Comparison of ENCODE assay signal across 14 cellular contexts in genomic region chr14:45787167-45787566, GRCh38.
DNase-seq lines count a peak whose midpoint lies in the region; ATAC-seq and TF ChIP-seq lines count a peak whose summit lies in the region.
"Had no signal": no experiment of that assay in that cellular context is flagged by ENCODE, and none has a peak within 500 bp of the region (broad histone marks: within the 10 kb centered on the region; RNA-seq: fewer than 3 reads in every experiment).

No MANE protein-coding gene starts in this region.

- WGBS in hepatocyte (ENCODE audit: low lambda C conversion rate, missing lambda C conversion rate): 92% methylated on average over 2 of the region's 2 CpGs

- peak; percentile 8 for DNase-seq in DMS53 (lab: John Stamatoyannopoulos, UW)
- DNase-seq in DMS53 treated with DMSO at 0.1 percent for 48 hours (lab: John Stamatoyannopoulos, UW; ENCODE audit: unreplicated experiment): no peak
- peak; percentile 3 for DNase-seq in OCI-M1 (lab: John Stamatoyannopoulos, UW)
- no peak for DNase-seq in hepatocyte (ENCODE audit: low spot score)
- no peak for DNase-seq in type B pancreatic cell (ENCODE audit: extremely low spot score, unreplicated experiment)
- DNase-seq in effector memory CD4-positive, alpha-beta T cell: no peak
- DNase-seq in germinal center (ENCODE audit: low spot score): no peak
- DNase-seq: Caco-2; CD8-positive, alpha-beta memory T cell; GOT3; H9 had no signal

- H3K27me3 ChIP-seq in hepatocyte: no peaks in the 10 kb centered on the region
- H3K27me3 ChIP-seq in effector memory CD4-positive, alpha-beta T cell (replicated peaks; ENCODE audit: control insufficient read depth, insufficient read depth, low read length, poor library complexity, severe bottlenecking): no peaks in the 10 kb centered on the region

- no peak overlapping the region for H3K4me2 ChIP-seq in hepatocyte

- ATAC-seq in GM21576 (IDR thresholded peaks at IDR 0.05; ENCODE audit: unreplicated experiment): no peak

- H3K9me2 ChIP-seq in hepatocyte (replicated peaks; ENCODE audit: insufficient read depth): no peaks in the 10 kb centered on the region

- H3K36me3 Mint-ChIP-seq in type B pancreatic cell: peaks cover 5% of the 10 kb centered on the region
- H3K36me3 Mint-ChIP-seq: CD14-positive monocyte; CD8-positive, alpha-beta memory T cell had no signal

- H2AFZ ChIP-seq in hepatocyte: no peak overlapping the region

- H3K4me3 Mint-ChIP-seq in type B pancreatic cell: no peak overlapping the region
- H3K4me3 Mint-ChIP-seq: CD14-positive monocyte; CD8-positive, alpha-beta memory T cell; H9 had no signal

- H3K36me3 ChIP-seq in hepatocyte (replicated peaks; ENCODE audit: insufficient read depth, low read depth): no peaks in the 10 kb centered on the region
- H3K36me3 ChIP-seq in effector memory CD4-positive, alpha-beta T cell (ENCODE audit: control insufficient read depth, insufficient read depth, low read length): no peaks in the 10 kb centered on the region

- H3K79me2 ChIP-seq in hepatocyte: no peaks in the 10 kb centered on the region

- H3K4me3 ChIP-seq in hepatocyte: no peak overlapping the region
- H3K4me3 ChIP-seq in effector memory CD4-positive, alpha-beta T cell (ENCODE audit: insufficient read depth, low read depth, low read length, poor library complexity, severe bottlenecking): no peak overlapping the region

- TF ChIP-seq CTCF in hepatocyte (IDR thresholded peaks at IDR 0.05; ENCODE audit: poor library complexity) (no peak), type B pancreatic cell (conservative IDR thresholded peaks at IDR 0.05) (no peak)

- peak overlapping the region; percentile 88 for H3K27ac ChIP-seq in hepatocyte
- H3K27ac ChIP-seq in effector memory CD4-positive, alpha-beta T cell (ENCODE audit: insufficient read depth, low read length, poor library complexity, severe bottlenecking): no peak overlapping the region
- H3K27ac ChIP-seq: 22Rv1 had no signal

- peaks cover 7% of the 10 kb centered on the region for H3K4me1 ChIP-seq in hepatocyte (ENCODE audit: insufficient read depth)
- no peaks in the 10 kb centered on the region for H3K4me1 ChIP-seq in effector memory CD4-positive, alpha-beta T cell (ENCODE audit: control insufficient read depth, insufficient read depth, low read length, poor library complexity, severe bottlenecking)

- H3K27ac Mint-ChIP-seq in type B pancreatic cell: peak overlapping the region; percentile 98
- H3K27ac Mint-ChIP-seq: CD14-positive monocyte; CD8-positive, alpha-beta memory T cell; H9 had no signal

- no peaks in the 10 kb centered on the region for H3K4me1 Mint-ChIP-seq in type B pancreatic cell (ENCODE audit: unreplicated experiment)
- H3K4me1 Mint-ChIP-seq: CD14-positive monocyte; CD8-positive, alpha-beta memory T cell had no signal

- no peaks in the 10 kb centered on the region for H4K20me1 ChIP-seq in hepatocyte (ENCODE audit: insufficient read depth, poor library complexity, severe bottlenecking)

- H3K9me3 Mint-ChIP-seq in type B pancreatic cell: peaks cover 21% of the 10 kb centered on the region

- H3K27me3 Mint-ChIP-seq in type B pancreatic cell: no peaks in the 10 kb centered on the region
- H3K27me3 Mint-ChIP-seq: CD8-positive, alpha-beta memory T cell had no signal

- no peaks in the 10 kb centered on the region for H3K9me3 ChIP-seq in hepatocyte (ENCODE audit: low read depth)
- H3K9me3 ChIP-seq in effector memory CD4-positive, alpha-beta T cell (ENCODE audit: control insufficient read depth, low read length): peaks cover 6% of the 10 kb centered on the region

Comparison
In these comparisons a context has a peak if more than half of its experiments do, and no peak if none do; other contexts are left out.
1. DNase-seq: peak in DMS53 (single experiment) and OCI-M1 (single experiment); none in DMS53 treated with DMSO at 0.1 percent for 48 hours (single experiment), hepatocyte (single experiment), type B pancreatic cell (single experiment), effector memory CD4-positive, alpha-beta T cell (0 of 3) and germinal center (single experiment).